10 cellular contexts compared by ENCODE assay signal in the genomic region with DNA sequence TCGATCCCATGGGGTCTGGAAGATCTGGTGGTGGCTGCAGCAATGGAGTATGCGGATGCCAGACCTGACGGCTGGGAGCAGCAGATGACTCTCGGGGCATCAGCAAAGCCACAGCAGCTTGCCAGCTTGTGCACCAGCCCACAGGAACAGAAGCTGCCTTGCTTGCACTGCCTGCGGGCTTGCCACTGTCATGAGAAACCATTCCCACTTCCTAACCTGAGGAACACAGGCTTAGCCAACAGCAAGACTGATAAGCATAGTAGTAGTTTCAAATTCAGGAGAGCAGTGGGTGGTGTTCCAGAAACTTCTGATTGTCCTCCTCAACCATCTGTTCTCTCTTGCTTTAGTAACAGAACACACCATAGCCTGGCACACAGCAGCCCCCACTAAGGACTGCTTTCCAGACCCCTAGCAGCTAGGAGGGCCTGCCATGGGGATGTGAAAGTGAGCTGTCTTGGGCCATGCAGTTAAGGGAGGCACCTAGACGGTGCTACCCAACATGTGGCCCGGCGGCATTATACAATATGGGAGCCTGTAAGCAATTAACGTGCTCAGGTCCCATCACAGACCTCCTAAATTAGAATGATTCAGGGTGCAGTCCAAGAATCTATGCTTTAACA. TPM values are rescaled to one million over a fixed set of nuclear protein-coding genes. Genes with fewer than 3 reads are reported as not detected.
DNase-seq lines count a peak whose midpoint lies in the region; ATAC-seq and TF ChIP-seq lines count a peak whose summit lies in the region.
"Had no signal": no experiment of that assay in that cellular context is flagged by ENCODE, and none has a peak within 500 bp of the region (broad histone marks: within the 10 kb centered on the region; RNA-seq: fewer than 3 reads in every experiment).

No MANE protein-coding gene starts in this region.

- ATAC-seq in activated CD8-positive, alpha-beta memory T cell treated with anti-CD3 and anti-CD28 coated beads, Interleukin-2, amount 10 ng/mL, durations not matched to agents 7 days and 5 days: no peak
- ATAC-seq in HG02610 (IDR thresholded peaks at IDR 0.05; ENCODE audit: unreplicated experiment): no peak

- intact Hi-C loops in activated T-helper 2 cell treated with anti-CD3 and anti-CD28 coated beads, Interferon-gamma antibody, Interleukin-2, Interleukin-4, amounts not matched to agents 10 μg/mL and 5 μg/mL and 100 μg/mL, durations not matched to agents 14 hours and 24 hours and 36 hours (cut with micrococcal nuclease): no loop called here

- H3K9me3 Mint-ChIP-seq in activated CD8-positive, alpha-beta memory T cell treated with anti-CD3 and anti-CD28 coated beads, Interleukin-2, amount 10 ng/mL, durations not matched to agents 7 days and 5 days (ENCODE audit: low read depth): peaks cover under 1% of the 10 kb centered on the region
- peaks cover 4% of the 10 kb centered on the region for H3K9me3 Mint-ChIP-seq in activated T-helper 2 cell treated with anti-CD3 and anti-CD28 coated beads, Interferon-gamma antibody, Interleukin-2, Interleukin-4, amounts not matched to agents 10 μg/mL and 5 μg/mL and 100 μg/mL, durations not matched to agents 14 hours and 24 hours and 36 hours
- H3K9me3 Mint-ChIP-seq in HFFc6: 0 out of 2 replicates have a peak, but pooled peaks cover under 1% of the 10 kb centered on the region

- H3K36me3 Mint-ChIP-seq in activated CD8-positive, alpha-beta memory T cell treated with anti-CD3 and anti-CD28 coated beads, Interleukin-2, amount 10 ng/mL, durations not matched to agents 7 days and 5 days: peaks cover 46% of the 10 kb centered on the region
- H3K36me3 Mint-ChIP-seq in activated T-helper 2 cell treated with anti-CD3 and anti-CD28 coated beads, Interferon-gamma antibody, Interleukin-2, Interleukin-4, amounts not matched to agents 10 μg/mL and 5 μg/mL and 100 μg/mL, durations not matched to agents 14 hours and 24 hours and 36 hours (ENCODE audit: low read depth): peaks cover 53% of the 10 kb centered on the region
- peaks cover 15% of the 10 kb centered on the region for H3K36me3 Mint-ChIP-seq in HFFc6 (ENCODE audit: low read depth)

- no peak for TF ChIP-seq CTCF in HFFc6 (IDR thresholded peaks at IDR 0.05)

- H3K27ac ChIP-seq in layer of hippocampus (ENCODE audit: low read depth, low read length): peak overlapping the region; percentile 25

- no peaks in the 10 kb centered on the region for H3K27me3 ChIP-seq in layer of hippocampus (ENCODE audit: control insufficient read depth, insufficient read depth, low read length)

- peak overlapping the region; percentile 63 for H3K27ac Mint-ChIP-seq in activated CD8-positive, alpha-beta memory T cell treated with anti-CD3 and anti-CD28 coated beads, Interleukin-2, amount 10 ng/mL, durations not matched to agents 7 days and 5 days
- H3K27ac Mint-ChIP-seq in activated T-helper 2 cell treated with anti-CD3 and anti-CD28 coated beads, Interferon-gamma antibody, Interleukin-2, Interleukin-4, amounts not matched to agents 10 μg/mL and 5 μg/mL and 100 μg/mL, durations not matched to agents 14 hours and 24 hours and 36 hours: peak overlapping the region; percentile 58
- H3K27ac Mint-ChIP-seq in HFFc6: no peak overlapping the region; the same call in 1 of the 2 replicates

- no peak for DNase-seq in activated CD8-positive, alpha-beta memory T cell treated with anti-CD3 and anti-CD28 coated beads, Interleukin-2, amount 10 ng/mL, durations not matched to agents 7 days and 5 days
- DNase-seq in activated CD8-positive, alpha-beta memory T cell treated with anti-CD3 and anti-CD28 coated beads for 24 hours: no peak
- no peak for DNase-seq in activated T-helper 2 cell treated with anti-CD3 and anti-CD28 coated beads, Interferon-gamma antibody, Interleukin-2, Interleukin-4, amounts not matched to agents 10 μg/mL and 5 μg/mL and 100 μg/mL, durations not matched to agents 14 hours and 24 hours and 36 hours (ENCODE audit: low spot score)
- peak; percentile 70 for DNase-seq in superior temporal gyrus (ENCODE audit: extremely low spot score)
- DNase-seq in HFFc6: no peak
- DNase-seq in erythroblast (lab: John Stamatoyannopoulos, UW): no peak
- DNase-seq: kidney glomerular epithelial cell, NCI-H82 had no signal

- CTCF ChIA-PET in activated CD8-positive, alpha-beta memory T cell treated with anti-CD3 and anti-CD28 coated beads, Interleukin-2, amount 10 ng/mL, durations not matched to agents 7 days and 5 days (lab: Charles Lee): no interaction called here

- no peaks in the 10 kb centered on the region for H3K27me3 Mint-ChIP-seq in activated CD8-positive, alpha-beta memory T cell treated with anti-CD3 and anti-CD28 coated beads, Interleukin-2, amount 10 ng/mL, durations not matched to agents 7 days and 5 days
- no peaks in the 10 kb centered on the region for H3K27me3 Mint-ChIP-seq in activated T-helper 2 cell treated with anti-CD3 and anti-CD28 coated beads, Interferon-gamma antibody, Interleukin-2, Interleukin-4, amounts not matched to agents 10 μg/mL and 5 μg/mL and 100 μg/mL, durations not matched to agents 14 hours and 24 hours and 36 hours (ENCODE audit: low read depth)
- H3K27me3 Mint-ChIP-seq in HFFc6 (ENCODE audit: insufficient read depth): no peaks in the 10 kb centered on the region; the same call in 1 of the 2 replicates

- no peak for TF ChIP-seq POLR2A in erythroblast (IDR thresholded peaks at IDR 0.05; ENCODE audit: low read length)

- H3K4me3 Mint-ChIP-seq in activated CD8-positive, alpha-beta memory T cell treated with anti-CD3 and anti-CD28 coated beads, Interleukin-2, amount 10 ng/mL, durations not matched to agents 7 days and 5 days: no peak overlapping the region
- no peak overlapping the region for H3K4me3 Mint-ChIP-seq in activated T-helper 2 cell treated with anti-CD3 and anti-CD28 coated beads, Interferon-gamma antibody, Interleukin-2, Interleukin-4, amounts not matched to agents 10 μg/mL and 5 μg/mL and 100 μg/mL, durations not matched to agents 14 hours and 24 hours and 36 hours (ENCODE audit: low read depth)
- H3K4me3 Mint-ChIP-seq in HFFc6: no peak overlapping the region

- peaks cover 75% of the 10 kb centered on the region for H3K4me1 Mint-ChIP-seq in activated CD8-positive, alpha-beta memory T cell treated with anti-CD3 and anti-CD28 coated beads, Interleukin-2, amount 10 ng/mL, durations not matched to agents 7 days and 5 days
- peaks cover 72% of the 10 kb centered on the region for H3K4me1 Mint-ChIP-seq in activated T-helper 2 cell treated with anti-CD3 and anti-CD28 coated beads, Interferon-gamma antibody, Interleukin-2, Interleukin-4, amounts not matched to agents 10 μg/mL and 5 μg/mL and 100 μg/mL, durations not matched to agents 14 hours and 24 hours and 36 hours (ENCODE audit: low read depth)
- H3K4me1 Mint-ChIP-seq in HFFc6 (ENCODE audit: low read depth): peaks cover 79% of the 10 kb centered on the region

RNA-seq across cellular contexts. Expression of gene ANXA11, which starts 7.3 kb away (rescaled TPM):
- 100 to 1,000 TPM; 251 to 288 TPM for total RNA-seq in activated CD8-positive, alpha-beta memory T cell treated with anti-CD3 and anti-CD28 coated beads, Interleukin-2, amount 10 ng/mL, durations not matched to agents 7 days and 5 days
- 251 and 264 TPM in 2 replicates for total RNA-seq in activated T-helper 2 cell treated with anti-CD3 and anti-CD28 coated beads, Interferon-gamma antibody, Interleukin-2, Interleukin-4, amounts not matched to agents 10 μg/mL and 5 μg/mL and 100 μg/mL, durations not matched to agents 14 hours and 24 hours and 36 hours
- total RNA-seq in HFFc6 (2021; fragmentation: NEBNext Ultra II Directional; extraction: Animal tissue kit (Norgen Biotek cat#: 25700)): 100 to 1,000 TPM; 253 to 361 (median 336) TPM
